ENCODE assay signal across 1 cellular context in the genomic region with DNA sequence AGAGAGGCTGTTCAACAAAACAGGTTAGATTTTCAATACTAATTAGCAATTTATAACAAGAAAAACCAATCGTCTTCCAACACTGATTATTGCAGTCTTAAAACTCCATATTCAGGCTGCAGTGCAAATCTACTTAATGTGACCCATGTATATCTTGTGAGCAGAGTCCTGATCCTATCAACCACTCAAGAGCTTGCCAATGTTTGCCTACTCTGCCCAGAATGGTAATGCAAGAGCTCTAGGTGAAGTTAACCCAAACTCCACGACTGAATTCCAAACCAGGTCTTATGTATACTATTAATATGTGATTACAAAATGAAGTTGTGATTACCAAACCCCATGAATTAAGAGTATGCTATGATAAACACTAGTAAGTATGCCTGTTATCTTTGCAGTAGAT.
TF ChIP-seq lines count a peak whose summit lies in the region.

No MANE protein-coding gene starts in this region.

TF ChIP-seq in GM23338, 12 proteins besides CTCF, POLR2A, EP300 and RAD21 (continued from another document):
- TF ChIP-seq ETS1 (IDR thresholded peaks at IDR 0.05) (no peak), EZH2phosphoT487 (IDR thresholded peaks at IDR 0.05; ENCODE audit: unreplicated experiment) (no peak), POLR2AphosphoS5 (IDR thresholded peaks at IDR 0.05; ENCODE audit: low read depth) (no peak), ZNF331 (CRISPR knock-in tag; IDR thresholded peaks at IDR 0.05; ENCODE audit: low read depth) (no peak), ZNF114 (CRISPR knock-in tag; IDR thresholded peaks at IDR 0.05) (no peak), JUNB (IDR thresholded peaks at IDR 0.05; ENCODE audit: unreplicated experiment) (no peak), NANOG (IDR thresholded peaks at IDR 0.05; ENCODE audit: borderline replicate concordance) (no peak), STAT1 (IDR thresholded peaks at IDR 0.05; ENCODE audit: unreplicated experiment) (no peak)
- TF ChIP-seq, protein P1, sequence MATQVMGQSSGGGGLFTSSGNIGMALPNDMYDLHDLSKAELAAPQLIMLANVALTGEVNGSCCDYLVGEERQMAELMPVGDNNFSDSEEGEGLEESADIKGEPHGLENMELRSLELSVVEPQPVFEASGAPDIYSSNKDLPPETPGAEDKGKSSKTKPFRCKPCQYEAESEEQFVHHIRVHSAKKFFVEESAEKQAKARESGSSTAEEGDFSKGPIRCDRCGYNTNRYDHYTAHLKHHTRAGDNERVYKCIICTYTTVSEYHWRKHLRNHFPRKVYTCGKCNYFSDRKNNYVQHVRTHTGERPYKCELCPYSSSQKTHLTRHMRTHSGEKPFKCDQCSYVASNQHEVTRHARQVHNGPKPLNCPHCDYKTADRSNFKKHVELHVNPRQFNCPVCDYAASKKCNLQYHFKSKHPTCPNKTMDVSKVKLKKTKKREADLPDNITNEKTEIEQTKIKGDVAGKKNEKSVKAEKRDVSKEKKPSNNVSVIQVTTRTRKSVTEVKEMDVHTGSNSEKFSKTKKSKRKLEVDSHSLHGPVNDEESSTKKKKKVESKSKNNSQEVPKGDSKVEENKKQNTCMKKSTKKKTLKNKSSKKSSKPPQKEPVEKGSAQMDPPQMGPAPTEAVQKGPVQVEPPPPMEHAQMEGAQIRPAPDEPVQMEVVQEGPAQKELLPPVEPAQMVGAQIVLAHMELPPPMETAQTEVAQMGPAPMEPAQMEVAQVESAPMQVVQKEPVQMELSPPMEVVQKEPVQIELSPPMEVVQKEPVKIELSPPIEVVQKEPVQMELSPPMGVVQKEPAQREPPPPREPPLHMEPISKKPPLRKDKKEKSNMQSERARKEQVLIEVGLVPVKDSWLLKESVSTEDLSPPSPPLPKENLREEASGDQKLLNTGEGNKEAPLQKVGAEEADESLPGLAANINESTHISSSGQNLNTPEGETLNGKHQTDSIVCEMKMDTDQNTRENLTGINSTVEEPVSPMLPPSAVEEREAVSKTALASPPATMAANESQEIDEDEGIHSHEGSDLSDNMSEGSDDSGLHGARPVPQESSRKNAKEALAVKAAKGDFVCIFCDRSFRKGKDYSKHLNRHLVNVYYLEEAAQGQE (IDR thresholded peaks at IDR 0.05; ENCODE audit: unreplicated experiment): no peak
